26 cellular contexts compared by ENCODE assay signal in genomic region chr22:48720662-48721393, GRCh38.
DNase-seq lines count a peak whose midpoint lies in the region; ATAC-seq, FAIRE-seq and TF ChIP-seq lines count a peak whose summit lies in the region.
"Had no signal": no experiment of that assay in that cellular context is flagged by ENCODE, and none has a peak within 500 bp of the region (broad histone marks: within the 10 kb centered on the region; RNA-seq: fewer than 3 reads in every experiment).

No MANE protein-coding gene starts in this region.

- intact Hi-C loops in CD14-positive monocyte (cut with micrococcal nuclease) (no loop called here), kidney (cut with DNase I) (no loop called here), prostate gland (cut with DNase I) (no loop called here)

- H3K27ac Mint-ChIP-seq in CD14-positive monocyte = no peak overlapping the region
- no peak overlapping the region for H3K27ac Mint-ChIP-seq in osteocyte (ENCODE audit: unreplicated experiment)
- H3K27ac Mint-ChIP-seq: CD8-positive, alpha-beta memory T cell; GM23338 had no signal

- no peaks in the 10 kb centered on the region for H3K4me1 ChIP-seq in kidney (ENCODE audit: control insufficient read depth in 1 of 2, insufficient read depth in 1 of 2, low read depth in 1 of 2, low read length in 2 of 2)
- H3K4me1 ChIP-seq in prostate gland (replicated peaks) = no peaks in the 10 kb centered on the region

- ATAC-seq in GM18861 (IDR thresholded peaks at IDR 0.05; ENCODE audit: unreplicated experiment) = no peak

- H3K9me3 ChIP-seq in kidney (ENCODE audit: control insufficient read depth in 1 of 2, low read length in 2 of 2) (no peaks in the 10 kb centered on the region), prostate gland (no peaks in the 10 kb centered on the region)
- H3K9me3 ChIP-seq: MG63 had no signal

- H3K27ac ChIP-seq in kidney (ENCODE audit: low read depth in 2 of 2, low read length in 2 of 2) (no peak overlapping the region), prostate gland (peak overlapping the region; percentile 32 to 64)
- H3K27ac ChIP-seq: 22Rv1; BLaER1 treated with 17β-estradiol and CSF1 and Interleukin-3, amounts not matched to agents 10 nM and 100 nM had no signal

- H3K4me3 ChIP-seq in kidney (ENCODE audit: low read length in 2 of 2) = no peak overlapping the region
- no peak overlapping the region for H3K4me3 ChIP-seq in prostate gland
- H3K4me3 ChIP-seq: BLaER1 treated with 17β-estradiol and CSF1 and Interleukin-3, amounts not matched to agents 10 nM and 100 nM; GM23338; MG63 had no signal

- no peaks in the 10 kb centered on the region for H3K27me3 ChIP-seq in prostate gland (replicated peaks; ENCODE audit: insufficient read depth)
- H3K27me3 ChIP-seq: BLaER1 treated with 17β-estradiol and CSF1 and Interleukin-3, amounts not matched to agents 10 nM and 100 nM; MG63 had no signal

- H3K9ac ChIP-seq in kidney (ENCODE audit: low read length in 2 of 2) = no peak overlapping the region
- H3K9ac ChIP-seq: BLaER1 treated with 17β-estradiol and CSF1 and Interleukin-3, amounts not matched to agents 10 nM and 100 nM had no signal

- H3K27me3 Mint-ChIP-seq in CD14-positive monocyte (ENCODE audit: low read depth in 3 of 3) = peaks cover 0 to 16% (median 2%) of the 10 kb centered on the region in 3 donors
- H3K27me3 Mint-ChIP-seq in osteocyte (ENCODE audit: unreplicated experiment) = no peaks in the 10 kb centered on the region

- no peak for TF ChIP-seq POLR2A in prostate gland (IDR thresholded peaks at IDR 0.05)

- H3K36me3 ChIP-seq in kidney (ENCODE audit: control insufficient read depth in 1 of 2, insufficient read depth in 2 of 2, low read length in 2 of 2) (no peaks in the 10 kb centered on the region), prostate gland (no peaks in the 10 kb centered on the region)
- H3K36me3 ChIP-seq: BLaER1 treated with 17β-estradiol and CSF1 and Interleukin-3, amounts not matched to agents 10 nM and 100 nM; MG63 had no signal

- DNase-seq in activated effector memory CD4-positive, alpha-beta T cell treated with anti-CD3 and anti-CD28 coated beads, Interleukin-2, amount 50 U/mL, for 16 hours = peak; percentile 43
- no peak for DNase-seq in activated effector memory CD4-positive, alpha-beta T cell treated with Interleukin-2 at 50 U/mL for 16 hours
- DNase-seq in CD14-positive monocyte (ENCODE audit: low spot score) (peak; percentile 33), kidney (peak; percentile 51), prostate gland (ENCODE audit: low spot score) (no peak), germinal center (ENCODE audit: low spot score) (no peak), osteocyte (ENCODE audit: extremely low spot score, unreplicated experiment) (no peak)
- DNase-seq: ACHN, Calu3, DMS153, HCEC 1CT, Kasumi-1, MG63, NCI-H1417, NCI-H1694 treated with DMSO at 0.1 percent for 48 hours, NCI-H2081 treated with DMSO at 0.1 percent for 48 hours, NCI-H446 treated with DMSO at 0.1 percent for 48 hours, NCI-H526 treated with DMSO at 0.1 percent for 48 hours, SHP77 treated with DMSO at 0.1 percent for 48 hours had no signal

- TF ChIP-seq CTCF in CD14-positive monocyte (IDR thresholded peaks at IDR 0.05) (no peak), kidney (IDR thresholded peaks at IDR 0.05; ENCODE audit: borderline replicate concordance, extremely low read depth, insufficient read depth) (no peak), prostate gland (IDR thresholded peaks at IDR 0.05) (no peak), osteocyte (IDR thresholded peaks at IDR 0.05) (no peak)

- 72% methylated on average over 19 of the region's 20 CpGs for WGBS in prostate gland

- no peak for FAIRE-seq in kidney (lab: Jason Lieb, UNC)
- FAIRE-seq: G401.6, GM18507 had no signal

- H3K36me3 Mint-ChIP-seq in CD14-positive monocyte (no peaks in the 10 kb centered on the region), osteocyte (ENCODE audit: unreplicated experiment) (peaks cover 3% of the 10 kb centered on the region)
- H3K36me3 Mint-ChIP-seq: CD8-positive, alpha-beta memory T cell had no signal

- H3K9me3 Mint-ChIP-seq in CD14-positive monocyte (peaks cover 0 to 12% (median 4%) of the 10 kb centered on the region in 7 donors), osteocyte (ENCODE audit: unreplicated experiment) (peaks cover 6% of the 10 kb centered on the region)

- H3K4me1 Mint-ChIP-seq in CD14-positive monocyte (no peaks in the 10 kb centered on the region), osteocyte (ENCODE audit: unreplicated experiment) (peaks cover 21% of the 10 kb centered on the region)
- H3K4me1 Mint-ChIP-seq: CD8-positive, alpha-beta memory T cell had no signal

- H3K4me3 Mint-ChIP-seq in CD14-positive monocyte (no peak overlapping the region), osteocyte (ENCODE audit: unreplicated experiment) (no peak overlapping the region)
- H3K4me3 Mint-ChIP-seq: CD8-positive, alpha-beta memory T cell; GM23338 had no signal

Comparison
In these comparisons a context has a peak if more than half of its experiments do, and no peak if none do; other contexts are left out.
1. DNase-seq: peak in activated effector memory CD4-positive, alpha-beta T cell treated with anti-CD3 and anti-CD28 coated beads, Interleukin-2, amount 50 U/mL, for 16 hours (single experiment), CD14-positive monocyte (single experiment) and kidney (single experiment); none in activated effector memory CD4-positive, alpha-beta T cell treated with Interleukin-2 at 50 U/mL for 16 hours (single experiment), prostate gland (single experiment), germinal center (single experiment) and osteocyte (single experiment).
2. H3K27ac ChIP-seq: peak in prostate gland (2 of 2); none in kidney (0 of 2).